ENCODE assay signal across 26 cellular contexts in the genomic region with DNA sequence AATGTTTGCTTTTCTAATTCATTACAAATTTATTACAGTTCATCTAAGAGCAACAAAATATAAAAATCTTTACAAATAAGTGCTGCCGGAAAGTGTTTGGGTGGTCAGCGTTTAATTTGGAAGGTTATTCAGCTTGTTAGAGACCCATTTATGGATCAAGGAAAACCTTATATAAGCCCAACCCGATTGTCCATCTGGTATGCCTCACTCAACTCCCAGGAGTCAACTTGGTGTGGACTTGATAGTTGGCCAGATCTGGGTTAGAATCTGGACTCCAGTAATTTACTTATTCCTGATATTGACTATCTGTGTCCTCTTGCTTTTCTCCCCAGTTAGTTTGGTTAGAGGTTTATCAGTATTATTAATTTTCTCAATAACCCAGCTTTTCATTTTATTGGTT.
A peak's percentile ranks its signal among the peaks of the same experiment; 100 is the strongest.
DNase-seq lines count a peak whose midpoint lies in the region; ATAC-seq and TF ChIP-seq lines count a peak whose summit lies in the region.
"Had no signal": no experiment of that assay in that cellular context is flagged by ENCODE, and none has a peak within 500 bp of the region (broad histone marks: within the 10 kb centered on the region; RNA-seq: fewer than 3 reads in every experiment).

No MANE protein-coding gene starts in this region.

- no peaks in the 10 kb centered on the region for H3K36me3 ChIP-seq in RWPE2 (ENCODE audit: low read depth)
- H3K36me3 ChIP-seq: esophagus squamous epithelium, HAP-1, upper lobe of right lung had no signal

- H3K9me3 ChIP-seq in RWPE2 (ENCODE audit: severe bottlenecking) = peaks cover 4% of the 10 kb centered on the region
- H3K9me3 ChIP-seq: esophagus squamous epithelium, HAP-1, upper lobe of right lung had no signal

- H3K27me3 ChIP-seq in RWPE2 (ENCODE audit: insufficient read depth, poor library complexity, severe bottlenecking) = no peaks in the 10 kb centered on the region
- H3K27me3 ChIP-seq: esophagus squamous epithelium, upper lobe of right lung had no signal

- H3K9me3 Mint-ChIP-seq in T-cell = no peaks in the 10 kb centered on the region
- H3K9me3 Mint-ChIP-seq: activated T-cell treated with anti-CD3 and anti-CD28 coated beads, Interleukin-2, amount 50 U/mL, for 72 hours; dendritic cell treated with granulocyte-macrophage colony-stimulating factor and Interleukin-4, amounts not matched to agents 40 ng/mL and 50 ng/mL, for 4 days had no signal

- no peaks in the 10 kb centered on the region for H3K36me3 Mint-ChIP-seq in T-cell
- H3K36me3 Mint-ChIP-seq: naive B cell had no signal

- DNase-seq in HCEC 1CT (peak; percentile 14), RWPE2 (ENCODE audit: low spot score) (no peak), fibroblast of peridontal ligament (ENCODE audit: extremely low read depth) (peak; percentile 51), sciatic nerve (ENCODE audit: low spot score) (no peak), T-cell (no peak)
- DNase-seq: activated CD4-positive, alpha-beta T cell treated with anti-CD3 and anti-CD28 coated beads, Interleukin-2, amount 50 U/mL, for 48 hours; activated CD4-positive, CD25-positive, alpha-beta regulatory T cell treated with anti-CD3 and anti-CD28 coated beads, Interleukin-2, amount 50 U/mL, for 72 hours; activated T-cell treated with anti-CD3 and anti-CD28 coated beads, Interleukin-2, amount 50 U/mL, for 72 hours; DND-41; esophagus squamous epithelium; KG1; MM.1S; naive B cell; NCI-H2029; occipital lobe; SHP77; stimulated activated naive B cell treated with anti-CD40 and anti-IgM and Interleukin-4, amounts not matched to agents 10 μg/mL and 1 μg/mL and 100 μg/mL, for 72 hours; upper lobe of right lung had no signal

- TF ChIP-seq CTCF in RWPE2 (IDR thresholded peaks at IDR 0.05; ENCODE audit: poor library complexity, severe bottlenecking) = no peak

- POLR2A ChIA-PET in T-cell (lab: Charles Lee) = no interaction called here

- CTCF ChIA-PET in T-cell (lab: Charles Lee) = no interaction called here

- H3K27me3 Mint-ChIP-seq in T-cell = peaks cover 25 to 31% of the 10 kb centered on the region in 2 donors

- no peak for ATAC-seq in RWPE2 (ENCODE audit: low read depth)
- peak; percentile 44 for ATAC-seq in sciatic nerve
- no peak for ATAC-seq in T-cell (replicated peaks in 1 of 4)
- no peak for ATAC-seq in GM18517 (IDR thresholded peaks at IDR 0.05; ENCODE audit: unreplicated experiment)
- ATAC-seq in HG03565 (IDR thresholded peaks at IDR 0.05; ENCODE audit: unreplicated experiment) = no peak
- ATAC-seq: activated T-cell treated with anti-CD3 and anti-CD28 coated beads, Interleukin-2, amount 50 U/mL, for 72 hours; left lobe of liver; stimulated activated naive B cell treated with anti-CD40 and anti-IgM and Interleukin-4, amounts not matched to agents 10 μg/mL and 1 μg/mL and 100 μg/mL, for 72 hours; upper lobe of right lung had no signal

- no peak overlapping the region for H3K27ac Mint-ChIP-seq in T-cell
- H3K27ac Mint-ChIP-seq: activated T-cell treated with anti-CD3 and anti-CD28 coated beads, Interleukin-2, amount 50 U/mL, for 72 hours; dendritic cell treated with granulocyte-macrophage colony-stimulating factor and Interleukin-4, amounts not matched to agents 40 ng/mL and 50 ng/mL, for 4 days; naive B cell; stimulated activated naive B cell treated with anti-CD40 and anti-IgM and Interleukin-4, amounts not matched to agents 10 μg/mL and 1 μg/mL and 100 μg/mL, for 72 hours had no signal

- peak overlapping the region; percentile 91 for H3K27ac ChIP-seq in RWPE2 (ENCODE audit: poor library complexity, severe bottlenecking)
- H3K27ac ChIP-seq: C4-2B, upper lobe of right lung had no signal

- intact Hi-C loops in sciatic nerve (cut with DNase I) = no loop called here

- no peak overlapping the region for H3K4me3 Mint-ChIP-seq in T-cell
- H3K4me3 Mint-ChIP-seq: activated T-cell treated with anti-CD3 and anti-CD28 coated beads, Interleukin-2, amount 50 U/mL, for 72 hours; dendritic cell treated with granulocyte-macrophage colony-stimulating factor and Interleukin-4, amounts not matched to agents 40 ng/mL and 50 ng/mL, for 4 days; mesothelial cell of epicardium; naive B cell; stimulated activated naive B cell treated with anti-CD40 and anti-IgM and Interleukin-4, amounts not matched to agents 10 μg/mL and 1 μg/mL and 100 μg/mL, for 72 hours had no signal

- H3K4me3 ChIP-seq in RWPE2 (ENCODE audit: severe bottlenecking) = no peak overlapping the region
- H3K4me3 ChIP-seq: HAP-1, skin epidermis, upper lobe of right lung had no signal

- H3K4me1 Mint-ChIP-seq in T-cell = no peaks in the 10 kb centered on the region

- peaks cover 29% of the 10 kb centered on the region for H3K4me1 ChIP-seq in RWPE2 (ENCODE audit: insufficient read depth, poor library complexity, severe bottlenecking)
- H3K4me1 ChIP-seq: HAP-1, upper lobe of right lung had no signal

Comparison
In these comparisons a context has a peak if more than half of its experiments do, and no peak if none do; other contexts are left out.
1. DNase-seq: peak in HCEC 1CT (single experiment) and fibroblast of peridontal ligament (single experiment); none in RWPE2 (single experiment), sciatic nerve (single experiment) and T-cell (0 of 34).